In the genomic region with DNA sequence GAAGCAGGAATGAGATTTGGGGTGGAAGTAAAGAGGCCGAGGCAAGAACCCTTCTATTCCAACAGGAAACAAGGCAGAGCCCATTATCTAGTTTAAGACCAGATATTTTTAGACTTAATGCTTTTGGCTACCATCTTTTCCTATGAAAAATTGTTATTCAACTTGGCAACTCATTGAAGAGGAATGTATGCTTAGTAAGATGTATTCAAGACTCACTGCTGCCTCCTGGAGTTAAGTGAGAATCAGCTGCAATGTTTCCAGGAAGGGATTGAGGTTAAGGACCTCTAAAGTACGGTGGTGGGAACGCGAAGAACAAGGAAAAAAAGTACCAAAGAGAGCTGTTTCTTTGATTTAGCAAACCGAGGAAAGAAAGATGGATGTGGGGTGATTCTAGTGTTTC, we compare ENCODE assay signal across 9 cellular contexts.
A peak's percentile ranks its signal among the peaks of the same experiment; 100 is the strongest.
DNase-seq lines count a peak whose midpoint lies in the region; ATAC-seq lines count a peak whose summit lies in the region.
"Had no signal": no experiment of that assay in that cellular context is flagged by ENCODE, and none has a peak within 500 bp of the region (broad histone marks: within the 10 kb centered on the region; RNA-seq: fewer than 3 reads in every experiment).

No MANE protein-coding gene starts in this region.

- no peak overlapping the region for H3K27ac Mint-ChIP-seq in activated CD4-positive, alpha-beta T cell treated with anti-CD3 and anti-CD28 coated beads, Interleukin-2, amount 10 ng/mL, durations not matched to agents 7 days and 5 days
- H3K27ac Mint-ChIP-seq: activated CD4-positive, alpha-beta T cell treated with anti-CD3 and anti-CD28 coated beads for 36 hours had no signal

- H3K36me3 ChIP-seq in MG63 (peaks cover 4% of the 10 kb centered on the region; the same call in 1 of the 2 replicates), trophoblast cell (ENCODE audit: control insufficient read depth in 1 of 2, insufficient read depth in 2 of 2, low read length in 2 of 2) (peaks cover 0 to 4% of the 10 kb centered on the region in 2 experiments)

- no peak overlapping the region for H2AFZ ChIP-seq in trophoblast cell (ENCODE audit: insufficient read depth, low read length, poor library complexity)

- H3K79me1 ChIP-seq in trophoblast cell (ENCODE audit: low read length): no peaks in the 10 kb centered on the region

- no CpG with 5 or more reads among the region's 5 CpGs for WGBS in trophoblast cell (ENCODE audit: extremely low coverage, insufficient coverage, insufficient read length)

- no peak overlapping the region for H3K23ac ChIP-seq in trophoblast cell (ENCODE audit: low read length)

- H3K4me1 Mint-ChIP-seq in activated CD4-positive, alpha-beta T cell treated with anti-CD3 and anti-CD28 coated beads, Interleukin-2, amount 10 ng/mL, durations not matched to agents 7 days and 5 days: no peaks in the 10 kb centered on the region

- H3K4me3 ChIP-seq in MG63 (no peak overlapping the region), trophoblast cell (ENCODE audit: low read depth, low read length) (no peak overlapping the region)

- H2BK120ac ChIP-seq in trophoblast cell (ENCODE audit: insufficient read depth, low read length, poor library complexity): no peak overlapping the region

- H2AK5ac ChIP-seq in trophoblast cell (ENCODE audit: low read length): no peak overlapping the region

- H4K8ac ChIP-seq in trophoblast cell (ENCODE audit: low read depth, low read length): no peak overlapping the region

- POLR2A ChIA-PET in activated CD4-positive, alpha-beta T cell treated with anti-CD3 and anti-CD28 coated beads, Interleukin-2, amount 10 ng/mL, durations not matched to agents 7 days and 5 days (lab: Charles Lee): no interaction called here

- H2BK5ac ChIP-seq in trophoblast cell (ENCODE audit: low read depth, low read length, poor library complexity): no peak overlapping the region

- H3K27me3 ChIP-seq in MG63 (no peaks in the 10 kb centered on the region), trophoblast cell (ENCODE audit: insufficient read depth, low read length) (no peaks in the 10 kb centered on the region)

- peaks cover 1% of the 10 kb centered on the region for H3K36me3 Mint-ChIP-seq in activated CD4-positive, alpha-beta T cell treated with anti-CD3 and anti-CD28 coated beads, Interleukin-2, amount 10 ng/mL, durations not matched to agents 7 days and 5 days (ENCODE audit: low read depth)

- no peak overlapping the region for H3K14ac ChIP-seq in trophoblast cell (ENCODE audit: low read length)

- no peak overlapping the region for H3K4me3 Mint-ChIP-seq in activated CD4-positive, alpha-beta T cell treated with anti-CD3 and anti-CD28 coated beads, Interleukin-2, amount 10 ng/mL, durations not matched to agents 7 days and 5 days
- H3K4me3 Mint-ChIP-seq: activated CD4-positive, alpha-beta T cell treated with anti-CD3 and anti-CD28 coated beads for 36 hours had no signal

- H4K12ac ChIP-seq in trophoblast cell (ENCODE audit: low read depth, low read length): no peak overlapping the region

- no peaks in the 10 kb centered on the region for H3K79me2 ChIP-seq in trophoblast cell (ENCODE audit: control insufficient read depth, insufficient read depth, low read length, poor library complexity)

- DNase-seq in DMS 273 (lab: John Stamatoyannopoulos, UW; ENCODE audit: unreplicated experiment): peak; percentile 45
- DNase-seq in DMS 273 treated with DMSO at 0.1 percent for 48 hours (lab: John Stamatoyannopoulos, UW): no peak
- peak; percentile 16 for DNase-seq in MG63
- peak; percentile 33 for DNase-seq in dedifferentiated amniotic fluid mesenchymal stem cell (ENCODE audit: extremely low spot score)
- DNase-seq in trophoblast cell: peak; percentile 46 to 90
- no peak for DNase-seq in activated CD4-positive, alpha-beta T cell treated with anti-CD3 and anti-CD28 coated beads, Interleukin-2, amount 10 ng/mL, durations not matched to agents 7 days and 5 days
- DNase-seq in NCI-H1105 treated with DMSO at 0.1 percent for 48 hours (lab: John Stamatoyannopoulos, UW): no peak
- DNase-seq: activated CD4-positive, alpha-beta T cell treated with anti-CD3 and anti-CD28 coated beads for 36 hours had no signal

- CTCF ChIA-PET in activated CD4-positive, alpha-beta T cell treated with anti-CD3 and anti-CD28 coated beads, Interleukin-2, amount 10 ng/mL, durations not matched to agents 7 days and 5 days (lab: Charles Lee): interaction anchor here (1.2 to 1.9 kb wide), 3 partner anchors 11 to 335 kb away, joined by 3 to 6 read pairs (median 3); no protein-coding TSS in a partner anchor

- no peak overlapping the region for H3K27ac ChIP-seq in trophoblast cell (ENCODE audit: low read depth, low read length)

- H3K4me1 ChIP-seq in trophoblast cell (ENCODE audit: control insufficient read depth in 1 of 2, insufficient read depth in 2 of 2, low read length in 2 of 2): no peaks in the 10 kb centered on the region

- no peak for ATAC-seq in HG03521 (IDR thresholded peaks at IDR 0.05; ENCODE audit: unreplicated experiment)
- ATAC-seq: activated CD4-positive, alpha-beta T cell treated with anti-CD3 and anti-CD28 coated beads for 36 hours had no signal

- H3K9me3 ChIP-seq in MG63: no peaks in the 10 kb centered on the region
- no peaks in the 10 kb centered on the region for H3K9me3 ChIP-seq in trophoblast cell (ENCODE audit: insufficient read depth, low read depth, low read length)

- no peaks in the 10 kb centered on the region for H3K27me3 Mint-ChIP-seq in activated CD4-positive, alpha-beta T cell treated with anti-CD3 and anti-CD28 coated beads, Interleukin-2, amount 10 ng/mL, durations not matched to agents 7 days and 5 days
- H3K27me3 Mint-ChIP-seq: activated CD4-positive, alpha-beta T cell treated with anti-CD3 and anti-CD28 coated beads for 36 hours had no signal

- H3K4ac ChIP-seq in trophoblast cell (ENCODE audit: low read depth, low read length): no peak overlapping the region

- H3K18ac ChIP-seq in trophoblast cell (ENCODE audit: low read length): no peak overlapping the region

- no peak overlapping the region for H3K9ac ChIP-seq in trophoblast cell (ENCODE audit: low read length)

- no peak overlapping the region for H2BK12ac ChIP-seq in trophoblast cell (ENCODE audit: low read length)

- no peak overlapping the region for H3K4me2 ChIP-seq in trophoblast cell (ENCODE audit: low read length)

- H3K9me3 Mint-ChIP-seq in activated CD4-positive, alpha-beta T cell treated with anti-CD3 and anti-CD28 coated beads, Interleukin-2, amount 10 ng/mL, durations not matched to agents 7 days and 5 days: no peaks in the 10 kb centered on the region

- no peak overlapping the region for H4K91ac ChIP-seq in trophoblast cell (ENCODE audit: low read depth, low read length)

Comparison
In these comparisons a context has a peak if more than half of its experiments do, and no peak if none do; other contexts are left out.
1. DNase-seq: peak in DMS 273 (single experiment), MG63 (single experiment), dedifferentiated amniotic fluid mesenchymal stem cell (single experiment) and trophoblast cell (2 of 2); none in DMS 273 treated with DMSO at 0.1 percent for 48 hours (single experiment), activated CD4-positive, alpha-beta T cell treated with anti-CD3 and anti-CD28 coated beads, Interleukin-2, amount 10 ng/mL, durations not matched to agents 7 days and 5 days (single experiment) and NCI-H1105 treated with DMSO at 0.1 percent for 48 hours (single experiment).